ENCODE assay signal across 8 cellular contexts in the genomic region with DNA sequence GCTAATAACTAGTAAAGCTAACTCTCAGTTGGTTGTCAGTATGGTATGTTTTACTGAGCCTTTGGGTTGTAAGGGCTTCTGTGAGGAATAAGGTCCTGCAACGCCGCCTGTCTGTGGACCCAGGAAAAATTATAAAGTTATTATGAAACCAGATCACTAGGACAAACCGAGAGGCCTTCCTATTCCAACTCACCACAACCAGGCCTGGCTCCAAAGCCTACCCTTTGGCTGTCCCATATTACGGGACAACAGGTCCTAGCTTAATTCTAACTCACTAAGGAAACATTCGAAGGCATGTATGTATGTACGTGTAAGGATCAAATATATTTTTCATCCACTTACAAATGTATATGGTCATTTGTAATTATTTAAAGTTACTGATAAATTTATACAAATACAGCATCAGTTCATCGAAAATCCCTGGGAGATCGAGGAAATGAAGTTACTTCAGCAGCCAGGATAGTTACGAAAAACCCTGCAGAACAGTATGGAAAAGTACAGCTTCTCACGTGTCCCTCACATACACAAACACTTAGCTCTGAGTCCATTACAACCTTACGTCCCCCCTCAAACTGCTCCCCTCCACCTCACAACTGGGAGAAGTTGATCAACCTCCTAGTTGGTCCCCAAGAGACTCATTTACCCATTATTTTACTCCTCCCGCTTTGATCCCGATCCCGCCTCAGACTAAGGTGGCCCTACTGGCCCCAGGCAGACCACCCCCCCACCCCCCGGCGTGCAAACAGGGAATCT. TPM values are rescaled to one million over a fixed set of nuclear protein-coding genes. Genes with fewer than 3 reads are reported as not detected.
DNase-seq lines count a peak whose midpoint lies in the region; ATAC-seq and TF ChIP-seq lines count a peak whose summit lies in the region.

No MANE protein-coding gene starts in this region.

- peaks cover 8% of the 10 kb centered on the region for H3K4me1 ChIP-seq in A673 (ENCODE audit: insufficient read depth, low read length, poor library complexity, severe bottlenecking)

- CTCF ChIA-PET in A673 (lab: Charles Lee): interaction anchor here (0.6 kb wide), 1 partner anchor 202 kb away, joined by 4 read pairs; no protein-coding TSS in a partner anchor

- DNase-seq in A673 (ENCODE audit: low spot score): peak; percentile 74
- DNase-seq in HT1080 (ENCODE audit: low read depth): peak; percentile 93
- peak; percentile 83 for DNase-seq in NOMO-1 treated with DMSO at 0.1 percent for 48 hours (lab: John Stamatoyannopoulos, UW; ENCODE audit: unreplicated experiment)
- DNase-seq in activated T-cell treated with anti-CD3 and anti-CD28 coated beads for 1 hour (ENCODE audit: low read depth): peak; percentile 47
- peak; percentile 64 for DNase-seq in epithelial cell of proximal tubule (ENCODE audit: low read depth)
- DNase-seq in mucosa of gallbladder (ENCODE audit: low spot score): peak; percentile 85
- peak; percentile 14 to 36 for DNase-seq in stimulated activated CD8-positive, alpha-beta memory T cell treated with anti-CD3 and anti-CD28 coated beads, Interleukin-4, amount 100 ng/mL, for 4 hours (ENCODE audit: low read depth in 2 of 2, low spot score in 1 of 2)

- intact Hi-C loops in A673 (cut with micrococcal nuclease; ENCODE audit: unreplicated experiment): loop anchor here (5.0 to 10.0 kb wide), 2 partner anchors 123 to 190 kb away; a partner anchor contains a TSS

- peak overlapping the region; percentile 94 for H3K27ac ChIP-seq in A673 (ENCODE audit: low read depth, low read length, poor library complexity, severe bottlenecking)

- TF ChIP-seq CTCF in A673 (conservative IDR thresholded peaks at IDR 0.05; ENCODE audit: low read depth, low read length): peak; percentile 58
- TF ChIP-seq CTCF in epithelial cell of proximal tubule (conservative IDR thresholded peaks at IDR 0.05; ENCODE audit: low read depth, low read length): peak; percentile 79

- ATAC-seq in GM18858 (IDR thresholded peaks at IDR 0.05; ENCODE audit: unreplicated experiment): peak; percentile 26

- no peaks in the 10 kb centered on the region for H3K9me3 ChIP-seq in A673 (ENCODE audit: low read depth, low read length, poor library complexity, severe bottlenecking)

- POLR2A ChIA-PET in A673 (lab: Charles Lee; ENCODE audit: low non-redundant PET): no interaction called here

- no peaks in the 10 kb centered on the region for H3K27me3 ChIP-seq in A673 (replicated peaks; ENCODE audit: insufficient read depth, low read depth, low read length, poor library complexity)

- H3K4me3 ChIP-seq in A673 (ENCODE audit: low read depth, low read length, poor library complexity, severe bottlenecking) (peak overlapping the region; percentile 83), epithelial cell of proximal tubule (ENCODE audit: low read depth, low read length) (peak overlapping the region; percentile 84)

- no peaks in the 10 kb centered on the region for H3K36me3 ChIP-seq in A673 (ENCODE audit: insufficient read depth, low read length, poor library complexity, severe bottlenecking)

- BruUV-seq in A673 (replicated peaks; lab: Mats Ljungman, UMichigan): no TSS peak

RNA-seq across cellular contexts. Expression of a gene that starts 1.2 kb away (rescaled TPM):
- total RNA-seq in A673 (2021): 52.0 and 58.4 TPM in 2 replicates
- 39.7 and 42.4 TPM in 2 replicates for total RNA-seq in HT1080 (2014; rRNA removed; shearing (Covaris generic))
- polyA plus RNA-seq in HT1080 (2015; cell fraction: cytosol; rRNA removed): 20.4 and 27.6 TPM in 2 replicates
- polyA plus RNA-seq in HT1080 (2015; cell fraction: nucleus; rRNA removed): 77.5 and 79.5 TPM in 2 replicates
- total RNA-seq in epithelial cell of proximal tubule: 25.4 and 33.3 TPM in 2 replicates
- total RNA-seq in mucosa of gallbladder: 60.8 TPM

Comparison
In these comparisons a context has a peak if more than half of its experiments do, and no peak if none do; other contexts are left out.
1. Peak in every context shown above with its lines: DNase-seq, ATAC-seq, H3K4me3 ChIP-seq and H3K27ac ChIP-seq.
2. DNase-seq: peak in every context shown above with its lines; median percentile 93 in HT1080; 85 in mucosa of gallbladder; 83 in NOMO-1 treated with DMSO at 0.1 percent for 48 hours; 74 in A673; 64 in epithelial cell of proximal tubule; 47 in activated T-cell treated with anti-CD3 and anti-CD28 coated beads for 1 hour; 25 in stimulated activated CD8-positive, alpha-beta memory T cell treated with anti-CD3 and anti-CD28 coated beads, Interleukin-4, amount 100 ng/mL, for 4 hours.